ENCODE assay signal across 18 cellular contexts in the genomic region with DNA sequence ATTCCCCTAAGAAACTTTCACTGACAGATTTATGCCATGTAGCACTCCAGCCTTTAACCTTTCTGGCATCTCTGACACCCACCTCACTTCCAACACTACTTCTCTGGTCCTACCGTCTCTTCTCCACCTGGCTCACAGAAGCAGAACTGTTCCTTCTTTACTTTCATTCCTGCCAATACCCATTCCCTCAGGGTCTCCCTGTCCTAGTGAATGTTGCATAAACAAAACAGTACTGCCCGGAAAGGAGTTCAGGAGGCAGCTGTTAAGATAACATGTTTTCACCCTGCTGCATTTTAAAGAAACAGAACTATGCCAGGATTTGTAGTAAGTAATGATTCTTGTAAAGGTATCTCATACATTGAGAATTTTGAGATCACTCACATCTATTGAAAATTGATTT.
"Had no signal": no experiment of that assay in that cellular context is flagged by ENCODE, and none has a peak within 500 bp of the region (broad histone marks: within the 10 kb centered on the region; RNA-seq: fewer than 3 reads in every experiment).

No MANE protein-coding gene starts in this region.

- H3K36me3 Mint-ChIP-seq: memory B cell; stimulated activated effector memory CD8-positive, alpha-beta T cell treated with anti-CD3 and anti-CD28 coated beads, Interleukin-12 subunit alpha, Interleukin-12 subunit beta, amount 100 ng/mL, for 72 hours; type B pancreatic cell had no signal

- H3K9me3 Mint-ChIP-seq: stimulated activated effector memory CD8-positive, alpha-beta T cell treated with anti-CD3 and anti-CD28 coated beads, Interleukin-12 subunit alpha, Interleukin-12 subunit beta, amount 100 ng/mL, for 72 hours had no signal

- H3K27ac Mint-ChIP-seq: memory B cell; stimulated activated effector memory CD8-positive, alpha-beta T cell treated with anti-CD3 and anti-CD28 coated beads, Interleukin-12 subunit alpha, Interleukin-12 subunit beta, amount 100 ng/mL, for 72 hours; type B pancreatic cell had no signal

- H3K4me3 Mint-ChIP-seq: memory B cell; naive thymus-derived CD8-positive, alpha-beta T cell; stimulated activated effector memory CD8-positive, alpha-beta T cell treated with anti-CD3 and anti-CD28 coated beads, Interleukin-12 subunit alpha, Interleukin-12 subunit beta, amount 100 ng/mL, for 72 hours; type B pancreatic cell had no signal

- ATAC-seq: gastrocnemius medialis; left lobe of liver; naive thymus-derived CD8-positive, alpha-beta T cell; right cardiac atrium; stimulated activated effector memory CD8-positive, alpha-beta T cell treated with anti-CD3 and anti-CD28 coated beads, Interleukin-12 subunit alpha, Interleukin-12 subunit beta, amount 100 ng/mL, for 72 hours had no signal

- H3K4me1 Mint-ChIP-seq: memory B cell; stimulated activated effector memory CD8-positive, alpha-beta T cell treated with anti-CD3 and anti-CD28 coated beads, Interleukin-12 subunit alpha, Interleukin-12 subunit beta, amount 100 ng/mL, for 72 hours had no signal

- H3K27me3 Mint-ChIP-seq: type B pancreatic cell had no signal

- DNase-seq: dermis blood vessel endothelial cell; effector memory CD4-positive, alpha-beta T cell; foreskin fibroblast; gastrocnemius medialis; head of caudate nucleus; kidney; right cardiac atrium; sigmoid colon; stimulated activated CD4-positive, alpha-beta T cell treated with anti-CD3 and anti-CD28 coated beads, Interleukin-2, amount 100 ng/mL, for 24 hours; stimulated activated CD4-positive, alpha-beta T cell treated with anti-CD3 and anti-CD28 coated beads, Interleukin-4, amount 100 ng/mL, for 24 hours; stimulated activated naive CD4-positive, alpha-beta T cell treated with Interleukin-2 at 50 U/mL for 16 hours; stomach; thyroid gland had no signal
